ENCODE assay signal across 1 cellular context in genomic region chr10:116654816-116655215, GRCh38.
TF ChIP-seq lines count a peak whose summit lies in the region.

No MANE protein-coding gene starts in this region.

TF ChIP-seq in GM23338, 12 proteins besides CTCF, POLR2A, EP300 and RAD21 (continued from another document):
- TF ChIP-seq REST (IDR thresholded peaks at IDR 0.05; ENCODE audit: unreplicated experiment) (no peak), EZH2phosphoT487 (IDR thresholded peaks at IDR 0.05; ENCODE audit: unreplicated experiment) (no peak), ZNF114 (CRISPR knock-in tag; IDR thresholded peaks at IDR 0.05) (no peak), JUNB (IDR thresholded peaks at IDR 0.05; ENCODE audit: unreplicated experiment) (no peak), CREB1 (CRISPR knock-in tag; IDR thresholded peaks at IDR 0.05; ENCODE audit: low read depth) (no peak), EZH2 (IDR thresholded peaks at IDR 0.05; ENCODE audit: low read depth, unreplicated experiment) (no peak)
- TF ChIP-seq, protein P1, sequence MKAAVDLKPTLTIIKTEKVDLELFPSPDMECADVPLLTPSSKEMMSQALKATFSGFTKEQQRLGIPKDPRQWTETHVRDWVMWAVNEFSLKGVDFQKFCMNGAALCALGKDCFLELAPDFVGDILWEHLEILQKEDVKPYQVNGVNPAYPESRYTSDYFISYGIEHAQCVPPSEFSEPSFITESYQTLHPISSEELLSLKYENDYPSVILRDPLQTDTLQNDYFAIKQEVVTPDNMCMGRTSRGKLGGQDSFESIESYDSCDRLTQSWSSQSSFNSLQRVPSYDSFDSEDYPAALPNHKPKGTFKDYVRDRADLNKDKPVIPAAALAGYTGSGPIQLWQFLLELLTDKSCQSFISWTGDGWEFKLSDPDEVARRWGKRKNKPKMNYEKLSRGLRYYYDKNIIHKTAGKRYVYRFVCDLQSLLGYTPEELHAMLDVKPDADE (IDR thresholded peaks at IDR 0.05) = no peak
